ENCODE assay signal across 15 cellular contexts in the genomic region with DNA sequence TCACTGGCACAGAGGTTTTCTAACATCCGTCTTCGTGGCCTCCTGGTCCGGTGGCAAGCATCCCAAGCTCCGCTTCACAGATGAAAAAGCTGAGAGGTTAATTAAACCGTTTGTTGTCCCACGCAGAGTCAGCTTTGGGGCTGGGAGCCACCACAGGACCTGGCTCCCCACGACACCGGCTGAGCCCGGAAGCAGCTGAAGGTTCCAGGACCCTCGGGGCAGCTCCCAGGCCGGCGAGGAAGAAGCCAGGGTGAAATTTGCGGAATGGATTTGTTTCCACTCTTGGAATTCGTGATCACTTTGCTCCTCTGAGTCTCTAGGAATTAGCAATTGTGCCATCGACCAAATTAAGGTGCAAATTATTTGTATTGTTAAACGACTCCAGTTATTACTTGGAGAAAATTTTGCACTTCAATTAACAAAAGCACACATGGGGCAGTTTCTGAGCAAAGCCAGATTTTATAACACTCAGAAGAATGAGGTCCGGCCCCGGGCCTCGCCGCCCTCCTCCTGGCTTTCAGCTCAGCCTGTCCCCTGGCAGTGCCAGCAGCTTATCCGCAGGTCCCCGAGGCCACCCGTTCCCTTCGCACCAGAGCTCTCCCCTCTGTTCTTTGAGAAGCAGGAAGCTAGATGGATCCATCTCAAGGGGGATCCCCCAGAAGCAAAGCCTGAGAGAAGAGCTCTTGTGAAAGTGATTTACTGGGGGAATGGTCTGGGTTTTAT.
DNase-seq lines count a peak whose midpoint lies in the region; ATAC-seq and TF ChIP-seq lines count a peak whose summit lies in the region.
"Had no signal": no experiment of that assay in that cellular context is flagged by ENCODE, and none has a peak within 500 bp of the region (broad histone marks: within the 10 kb centered on the region; RNA-seq: fewer than 3 reads in every experiment).

No MANE protein-coding gene starts in this region.

- no peaks in the 10 kb centered on the region for H3K9me3 ChIP-seq in HAP-1
- H3K9me3 ChIP-seq: Caco-2, MG63 had no signal

- no peak for DNase-seq in activated naive CD8-positive, alpha-beta T cell treated with anti-CD3 and anti-CD28 coated beads for 36 hours
- DNase-seq in activated naive CD8-positive, alpha-beta T cell treated with anti-CD3 and anti-CD28 coated beads, Interleukin-2, amount 50 U/mL, for 24 hours = no peak
- DNase-seq in HAP-1 (ENCODE audit: low spot score in 2 of 2) = peak; percentile 14 to 51
- DNase-seq in naive thymus-derived CD8-positive, alpha-beta T cell = no peak
- DNase-seq in NOMO-1 treated with DMSO at 0.1 percent for 48 hours (lab: John Stamatoyannopoulos, UW; ENCODE audit: unreplicated experiment) = no peak
- DNase-seq in T-helper 2 cell treated with Interferon-gamma antibody and Interleukin-4, amounts not matched to agents 5 μg/mL and 100 μg/mL, for 36 hours (ENCODE audit: low spot score) = no peak
- no peak for DNase-seq in chondrocyte (ENCODE audit: low spot score)
- DNase-seq: Caco-2, DMS153, HFFc6, MG63, NCI-H2081 treated with DMSO at 0.1 percent for 48 hours, NCI-H510A treated with DMSO at 0.1 percent for 48 hours had no signal

- H3K9me3 Mint-ChIP-seq in activated naive CD8-positive, alpha-beta T cell treated with anti-CD3 and anti-CD28 coated beads for 36 hours = no peaks in the 10 kb centered on the region
- H3K9me3 Mint-ChIP-seq in activated naive CD8-positive, alpha-beta T cell treated with anti-CD3 and anti-CD28 coated beads, Interleukin-2, amount 50 U/mL, for 24 hours = no peaks in the 10 kb centered on the region
- H3K9me3 Mint-ChIP-seq in brain = peaks cover 0 to 3% (median 0%) of the 10 kb centered on the region in 5 experiments
- no peaks in the 10 kb centered on the region for H3K9me3 Mint-ChIP-seq in naive thymus-derived CD8-positive, alpha-beta T cell
- H3K9me3 Mint-ChIP-seq in T-helper 2 cell treated with Interferon-gamma antibody and Interleukin-4, amounts not matched to agents 5 μg/mL and 100 μg/mL, for 36 hours = no peaks in the 10 kb centered on the region
- no peaks in the 10 kb centered on the region for H3K9me3 Mint-ChIP-seq in chondrocyte (ENCODE audit: low read depth)
- H3K9me3 Mint-ChIP-seq: HFFc6 had no signal

- ATAC-seq in activated naive CD8-positive, alpha-beta T cell treated with anti-CD3 and anti-CD28 coated beads, Interleukin-2, amount 50 U/mL, for 24 hours = no peak
- no peak for ATAC-seq in naive thymus-derived CD8-positive, alpha-beta T cell
- ATAC-seq: HepG2 had no signal

- peaks cover 23% of the 10 kb centered on the region for H3K4me1 Mint-ChIP-seq in activated naive CD8-positive, alpha-beta T cell treated with anti-CD3 and anti-CD28 coated beads for 36 hours
- H3K4me1 Mint-ChIP-seq in activated naive CD8-positive, alpha-beta T cell treated with anti-CD3 and anti-CD28 coated beads, Interleukin-2, amount 50 U/mL, for 24 hours = peaks cover 22% of the 10 kb centered on the region
- H3K4me1 Mint-ChIP-seq in brain = peaks cover 85% of the 10 kb centered on the region
- H3K4me1 Mint-ChIP-seq in naive thymus-derived CD8-positive, alpha-beta T cell = peaks cover 17 to 29% (median 21%) of the 10 kb centered on the region in 4 donors
- peaks cover 22% of the 10 kb centered on the region for H3K4me1 Mint-ChIP-seq in T-helper 2 cell treated with Interferon-gamma antibody and Interleukin-4, amounts not matched to agents 5 μg/mL and 100 μg/mL, for 36 hours (ENCODE audit: low read depth)
- peaks cover 21% of the 10 kb centered on the region for H3K4me1 Mint-ChIP-seq in chondrocyte (ENCODE audit: low read depth)

- H3K27me3 ChIP-seq in HAP-1 (ENCODE audit: low read depth) = no peaks in the 10 kb centered on the region
- H3K27me3 ChIP-seq: MG63 had no signal

- H3K4me1 ChIP-seq in HAP-1 = peaks cover 5% of the 10 kb centered on the region; the same call in 1 of the 2 replicates
- H3K4me1 ChIP-seq: Caco-2 had no signal

- H3K4me3 ChIP-seq in HAP-1 = no peak overlapping the region
- H3K4me3 ChIP-seq: MG63 had no signal

- in situ Hi-C loops in HAP-1 (cut with MboI; ENCODE audit: low sequenced_read_pairs) = loop anchor here (5.0 kb wide), 1 partner anchor 61 kb away; no protein-coding TSS in a partner anchor

- peak overlapping the region; percentile 38 for H3K27ac Mint-ChIP-seq in activated naive CD8-positive, alpha-beta T cell treated with anti-CD3 and anti-CD28 coated beads for 36 hours
- H3K27ac Mint-ChIP-seq in activated naive CD8-positive, alpha-beta T cell treated with anti-CD3 and anti-CD28 coated beads, Interleukin-2, amount 50 U/mL, for 24 hours = no peak overlapping the region
- H3K27ac Mint-ChIP-seq in brain = peak overlapping the region; percentile 60 to 94 (median 85)
- peak overlapping the region in 7 of 10 donors; percentile 34 to 79 (median 61) for H3K27ac Mint-ChIP-seq in naive thymus-derived CD8-positive, alpha-beta T cell
- H3K27ac Mint-ChIP-seq in T-helper 2 cell treated with Interferon-gamma antibody and Interleukin-4, amounts not matched to agents 5 μg/mL and 100 μg/mL, for 36 hours = no peak overlapping the region
- H3K27ac Mint-ChIP-seq in chondrocyte (ENCODE audit: unreplicated experiment) = no peak overlapping the region
- H3K27ac Mint-ChIP-seq: HFFc6 had no signal

- TF ChIP-seq CTCF in brain (conservative IDR thresholded peaks at IDR 0.05) (no peak), chondrocyte (IDR thresholded peaks at IDR 0.05) (no peak)

- no peaks in the 10 kb centered on the region for H3K36me3 ChIP-seq in HAP-1 (replicated peaks)
- H3K36me3 ChIP-seq: MG63 had no signal

- POLR2A ChIA-PET in naive thymus-derived CD8-positive, alpha-beta T cell (lab: Charles Lee) = no interaction called here

- H3K4me3 Mint-ChIP-seq in activated naive CD8-positive, alpha-beta T cell treated with anti-CD3 and anti-CD28 coated beads for 36 hours = no peak overlapping the region
- no peak overlapping the region for H3K4me3 Mint-ChIP-seq in activated naive CD8-positive, alpha-beta T cell treated with anti-CD3 and anti-CD28 coated beads, Interleukin-2, amount 50 U/mL, for 24 hours
- H3K4me3 Mint-ChIP-seq in brain = peak overlapping the region in 1 of 5 experiments; percentile 27
- H3K4me3 Mint-ChIP-seq in naive thymus-derived CD8-positive, alpha-beta T cell = no peak overlapping the region
- H3K4me3 Mint-ChIP-seq in T-helper 2 cell treated with Interferon-gamma antibody and Interleukin-4, amounts not matched to agents 5 μg/mL and 100 μg/mL, for 36 hours = no peak overlapping the region
- no peak overlapping the region for H3K4me3 Mint-ChIP-seq in chondrocyte (ENCODE audit: unreplicated experiment)
- H3K4me3 Mint-ChIP-seq: HFFc6 had no signal

- peaks cover 6% of the 10 kb centered on the region for H3K36me3 Mint-ChIP-seq in activated naive CD8-positive, alpha-beta T cell treated with anti-CD3 and anti-CD28 coated beads for 36 hours
- no peaks in the 10 kb centered on the region for H3K36me3 Mint-ChIP-seq in activated naive CD8-positive, alpha-beta T cell treated with anti-CD3 and anti-CD28 coated beads, Interleukin-2, amount 50 U/mL, for 24 hours (ENCODE audit: low read depth)
- H3K36me3 Mint-ChIP-seq in brain = no peaks in the 10 kb centered on the region
- no peaks in the 10 kb centered on the region for H3K36me3 Mint-ChIP-seq in naive thymus-derived CD8-positive, alpha-beta T cell
- no peaks in the 10 kb centered on the region for H3K36me3 Mint-ChIP-seq in T-helper 2 cell treated with Interferon-gamma antibody and Interleukin-4, amounts not matched to agents 5 μg/mL and 100 μg/mL, for 36 hours (ENCODE audit: low read depth)
- no peaks in the 10 kb centered on the region for H3K36me3 Mint-ChIP-seq in chondrocyte (ENCODE audit: low read depth)

- no peaks in the 10 kb centered on the region for H3K27me3 Mint-ChIP-seq in activated naive CD8-positive, alpha-beta T cell treated with anti-CD3 and anti-CD28 coated beads for 36 hours
- no peaks in the 10 kb centered on the region for H3K27me3 Mint-ChIP-seq in activated naive CD8-positive, alpha-beta T cell treated with anti-CD3 and anti-CD28 coated beads, Interleukin-2, amount 50 U/mL, for 24 hours
- H3K27me3 Mint-ChIP-seq in brain (peaks cover 7% of the 10 kb centered on the region), chondrocyte (ENCODE audit: low read depth) (no peaks in the 10 kb centered on the region)
- H3K27me3 Mint-ChIP-seq in naive thymus-derived CD8-positive, alpha-beta T cell = no peaks in the 10 kb centered on the region
- no peaks in the 10 kb centered on the region for H3K27me3 Mint-ChIP-seq in T-helper 2 cell treated with Interferon-gamma antibody and Interleukin-4, amounts not matched to agents 5 μg/mL and 100 μg/mL, for 36 hours (ENCODE audit: low read depth)

Comparison
In these comparisons a context has a peak if more than half of its experiments do, and no peak if none do; other contexts are left out.
1. H3K27ac Mint-ChIP-seq: peak in activated naive CD8-positive, alpha-beta T cell treated with anti-CD3 and anti-CD28 coated beads for 36 hours (single experiment), brain (5 of 5) and naive thymus-derived CD8-positive, alpha-beta T cell (7 of 10); none in activated naive CD8-positive, alpha-beta T cell treated with anti-CD3 and anti-CD28 coated beads, Interleukin-2, amount 50 U/mL, for 24 hours (single experiment), T-helper 2 cell treated with Interferon-gamma antibody and Interleukin-4, amounts not matched to agents 5 μg/mL and 100 μg/mL, for 36 hours (single experiment) and chondrocyte (single experiment).
2. DNase-seq: peak in HAP-1 (2 of 2); none in activated naive CD8-positive, alpha-beta T cell treated with anti-CD3 and anti-CD28 coated beads for 36 hours (single experiment), activated naive CD8-positive, alpha-beta T cell treated with anti-CD3 and anti-CD28 coated beads, Interleukin-2, amount 50 U/mL, for 24 hours (single experiment), naive thymus-derived CD8-positive, alpha-beta T cell (0 of 10), NOMO-1 treated with DMSO at 0.1 percent for 48 hours (single experiment), T-helper 2 cell treated with Interferon-gamma antibody and Interleukin-4, amounts not matched to agents 5 μg/mL and 100 μg/mL, for 36 hours (single experiment) and chondrocyte (single experiment).